ENCODE assay signal across 12 cellular contexts in the genomic region with DNA sequence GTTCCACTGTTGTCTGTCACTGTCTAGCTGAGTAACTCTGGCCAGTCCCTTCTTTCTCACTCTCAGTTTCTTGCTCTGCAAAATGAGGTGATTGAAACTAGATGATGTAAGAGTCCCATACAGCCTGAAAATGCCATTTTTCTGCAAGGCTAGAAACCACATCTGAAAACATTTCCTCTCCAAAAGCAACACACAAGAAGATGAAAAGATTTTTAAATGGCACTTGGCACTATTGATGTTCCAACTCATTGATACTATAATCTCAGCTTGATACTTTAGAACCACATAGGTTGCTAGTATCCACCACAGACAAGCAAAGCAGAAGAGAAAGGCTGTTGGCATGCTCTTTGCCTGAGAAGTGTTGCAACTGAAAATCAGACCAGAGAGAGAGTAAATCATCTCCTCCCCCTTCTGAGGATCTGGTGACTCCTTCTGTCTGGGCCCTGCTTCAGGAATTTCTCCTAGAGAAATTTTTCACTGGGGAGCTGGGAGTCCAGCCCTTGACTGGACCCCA.
DNase-seq lines count a peak whose midpoint lies in the region; ATAC-seq lines count a peak whose summit lies in the region.
"Had no signal": no experiment of that assay in that cellular context is flagged by ENCODE, and none has a peak within 500 bp of the region (broad histone marks: within the 10 kb centered on the region; RNA-seq: fewer than 3 reads in every experiment).

No MANE protein-coding gene starts in this region.

- H3K9me3 Mint-ChIP-seq in stimulated activated naive B cell treated with anti-CD40 and anti-IgM and Interleukin-4, amounts not matched to agents 10 μg/mL and 1 μg/mL and 100 μg/mL, for 72 hours: peaks cover 0 to 4% of the 10 kb centered on the region in 2 donors

- peak; percentile 100 for ATAC-seq in GM19372 (IDR thresholded peaks at IDR 0.05; ENCODE audit: low read depth, unreplicated experiment)
- ATAC-seq in HG02884 (IDR thresholded peaks at IDR 0.05; ENCODE audit: unreplicated experiment): peak; percentile 86
- ATAC-seq in stimulated activated naive B cell treated with anti-CD40 and anti-IgM and Interleukin-4, amounts not matched to agents 10 μg/mL and 1 μg/mL and 100 μg/mL, for 72 hours (replicated peaks): peak; percentile 46 to 54

- peak; percentile 11 for DNase-seq in SW480 (ENCODE audit: low spot score)
- no peak for DNase-seq in stimulated activated naive B cell treated with anti-CD40 and anti-IgM and Interleukin-4, amounts not matched to agents 10 μg/mL and 1 μg/mL and 100 μg/mL, for 72 hours
- DNase-seq in mesenteric fat pad (ENCODE audit: low spot score): no peak
- no peak for DNase-seq in caudate nucleus (lab: John Stamatoyannopoulos, UW)
- no peak for DNase-seq in DMS 273 (lab: John Stamatoyannopoulos, UW; ENCODE audit: unreplicated experiment)
- DNase-seq: head of caudate nucleus; NCI-H1436; nucleus accumbens; stimulated activated CD8-positive, alpha-beta memory T cell treated with anti-CD3 and anti-CD28 coated beads, Interleukin-4, amount 100 ng/mL, for 48 hours had no signal

- no peak overlapping the region for H3K27ac ChIP-seq in caudate nucleus (ENCODE audit: low read depth, low read length)
- H3K27ac ChIP-seq: ascending aorta had no signal

- no peaks in the 10 kb centered on the region for H3K27me3 Mint-ChIP-seq in stimulated activated naive B cell treated with anti-CD40 and anti-IgM and Interleukin-4, amounts not matched to agents 10 μg/mL and 1 μg/mL and 100 μg/mL, for 72 hours

- no peaks in the 10 kb centered on the region for H3K4me1 Mint-ChIP-seq in stimulated activated naive B cell treated with anti-CD40 and anti-IgM and Interleukin-4, amounts not matched to agents 10 μg/mL and 1 μg/mL and 100 μg/mL, for 72 hours

- no peak overlapping the region for H3K27ac Mint-ChIP-seq in stimulated activated naive B cell treated with anti-CD40 and anti-IgM and Interleukin-4, amounts not matched to agents 10 μg/mL and 1 μg/mL and 100 μg/mL, for 72 hours

- no peak overlapping the region for H3K4me3 Mint-ChIP-seq in stimulated activated naive B cell treated with anti-CD40 and anti-IgM and Interleukin-4, amounts not matched to agents 10 μg/mL and 1 μg/mL and 100 μg/mL, for 72 hours

- no peaks in the 10 kb centered on the region for H3K36me3 Mint-ChIP-seq in stimulated activated naive B cell treated with anti-CD40 and anti-IgM and Interleukin-4, amounts not matched to agents 10 μg/mL and 1 μg/mL and 100 μg/mL, for 72 hours

Comparison
In these comparisons a context has a peak if more than half of its experiments do, and no peak if none do; other contexts are left out.
1. ATAC-seq: peak in every context shown above with its lines; median percentile 100 in GM19372; 86 in HG02884; 50 in stimulated activated naive B cell treated with anti-CD40 and anti-IgM and Interleukin-4, amounts not matched to agents 10 μg/mL and 1 μg/mL and 100 μg/mL, for 72 hours.